In the genomic region with DNA sequence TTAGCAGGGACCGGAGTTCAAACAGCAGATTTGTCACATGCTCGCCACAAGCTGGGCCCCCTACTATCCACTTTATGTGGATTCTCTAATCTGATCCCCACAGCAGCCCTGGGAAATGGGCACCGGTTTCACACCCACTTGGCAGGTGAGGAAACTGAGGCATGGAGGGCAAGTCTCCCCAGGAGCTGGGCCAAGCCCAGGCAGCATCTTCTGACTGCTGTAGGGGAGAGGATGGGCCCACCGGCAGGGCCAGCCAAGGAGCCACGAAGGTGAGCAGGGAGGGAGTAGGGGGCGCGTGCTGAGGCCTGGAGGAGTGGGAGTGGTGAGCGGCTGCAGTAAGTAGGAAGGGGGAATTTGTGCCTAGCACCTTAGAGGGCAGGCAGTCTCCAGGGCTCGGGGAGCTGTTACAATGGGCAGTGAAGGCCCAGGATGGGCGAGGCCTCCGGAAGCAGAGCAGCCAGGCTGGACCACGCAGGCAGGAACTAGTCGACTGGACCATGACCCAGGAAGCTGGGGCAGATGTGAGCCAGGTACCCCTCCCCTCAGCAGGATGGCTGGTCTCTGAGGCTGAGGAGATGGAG, we compare ENCODE assay signal across 22 cellular contexts. TPM values are rescaled to one million over a fixed set of nuclear protein-coding genes. Genes with fewer than 3 reads are reported as not detected.
A peak's percentile ranks its signal among the peaks of the same experiment; 100 is the strongest.
DNase-seq lines count a peak whose midpoint lies in the region; ATAC-seq and TF ChIP-seq lines count a peak whose summit lies in the region.
"Had no signal": no experiment of that assay in that cellular context is flagged by ENCODE, and none has a peak within 500 bp of the region (broad histone marks: within the 10 kb centered on the region; RNA-seq: fewer than 3 reads in every experiment).

No MANE protein-coding gene starts in this region.

- H3K9me3 ChIP-seq in Peyer's patch (no peaks in the 10 kb centered on the region), mucosa of descending colon (no peaks in the 10 kb centered on the region), stomach (no peaks in the 10 kb centered on the region)
- H3K9me3 ChIP-seq: BE2C had no signal

- H3K4me1 Mint-ChIP-seq in activated T-helper 17 cell treated with anti-CD3 and anti-CD28 coated beads, Interleukin-2, amount 50 U/mL, for 72 hours = peaks cover 5% of the 10 kb centered on the region
- H3K4me1 Mint-ChIP-seq: CD8-positive, alpha-beta memory T cell had no signal

- H3K4me3 Mint-ChIP-seq in activated T-helper 17 cell treated with anti-CD3 and anti-CD28 coated beads, Interleukin-2, amount 50 U/mL, for 72 hours = no peak overlapping the region
- H3K4me3 Mint-ChIP-seq: CD4-positive, CD25-positive, alpha-beta regulatory T cell; CD8-positive, alpha-beta memory T cell had no signal

- no peaks in the 10 kb centered on the region for H3K27me3 Mint-ChIP-seq in activated T-helper 17 cell treated with anti-CD3 and anti-CD28 coated beads, Interleukin-2, amount 50 U/mL, for 72 hours
- H3K27me3 Mint-ChIP-seq: CD4-positive, CD25-positive, alpha-beta regulatory T cell; CD8-positive, alpha-beta memory T cell had no signal

- WGBS in stomach, 5 donors = 90 to 92% (median 91%) methylated on average over 13 of the region's 13 CpGs

- no peaks in the 10 kb centered on the region for H3K36me3 Mint-ChIP-seq in activated naive CD4-positive, alpha-beta T cell treated with anti-CD3 and anti-CD28 coated beads, Interleukin-2, amount 50 U/mL, for 72 hours
- H3K36me3 Mint-ChIP-seq in activated T-helper 17 cell treated with anti-CD3 and anti-CD28 coated beads, Interleukin-2, amount 50 U/mL, for 72 hours (ENCODE audit: low read depth) = peaks cover 86% of the 10 kb centered on the region

- no peaks in the 10 kb centered on the region for H3K27me3 ChIP-seq in Peyer's patch
- no peaks in the 10 kb centered on the region for H3K27me3 ChIP-seq in stomach
- H3K27me3 ChIP-seq: BE2C had no signal

- H3K36me3 ChIP-seq in Peyer's patch (peaks cover 0 to 83% (median 0%) of the 10 kb centered on the region in 3 donors), mucosa of descending colon (ENCODE audit: low read depth) (no peaks in the 10 kb centered on the region), stomach (peaks cover 22 to 100% (median 99%) of the 10 kb centered on the region in 4 donors)
- H3K36me3 ChIP-seq: BE2C had no signal

- ATAC-seq in activated naive CD4-positive, alpha-beta T cell treated with anti-CD3 and anti-CD28 coated beads, Interleukin-2, amount 50 U/mL, for 72 hours = no peak
- ATAC-seq in activated T-helper 17 cell treated with anti-CD3 and anti-CD28 coated beads, Interleukin-2, amount 50 U/mL, for 72 hours (replicated peaks) = no peak
- peak; percentile 13 for ATAC-seq in mucosa of descending colon
- ATAC-seq: GM12878, HepG2 had no signal

- no peak for TF ChIP-seq CTCF in Peyer's patch (IDR thresholded peaks at IDR 0.05)
- TF ChIP-seq CTCF in mucosa of descending colon (IDR thresholded peaks at IDR 0.05) = no peak
- no peak for TF ChIP-seq CTCF in stomach (IDR thresholded peaks at IDR 0.05)

- TF ChIP-seq EP300 in stomach (IDR thresholded peaks at IDR 0.05) = no peak

- H3K4me3 ChIP-seq in Peyer's patch (no peak overlapping the region), mucosa of descending colon (no peak overlapping the region), stomach (no peak overlapping the region)
- H3K4me3 ChIP-seq: GM12878 had no signal

- H3K4me1 ChIP-seq in Peyer's patch (no peaks in the 10 kb centered on the region), mucosa of descending colon (ENCODE audit: low read depth) (no peaks in the 10 kb centered on the region), stomach (no peaks in the 10 kb centered on the region)
- H3K4me1 ChIP-seq: BE2C had no signal

- DNase-seq in activated naive CD4-positive, alpha-beta T cell treated with anti-CD3 and anti-CD28 coated beads, Interleukin-2, amount 50 U/mL, for 72 hours (ENCODE audit: low spot score in 2 of 2) = peak in 1 of 2 donors; percentile 53
- DNase-seq in activated naive CD4-positive, alpha-beta T cell (lab: John Stamatoyannopoulos, UW) = no peak
- DNase-seq in Peyer's patch (peak in 2 of 3 donors; percentile 8 to 34), mucosa of descending colon (no peak), globus pallidus (ENCODE audit: low spot score) (no peak), stomach (no peak), T-helper 9 cell (no peak)
- DNase-seq: ACHN; BE2C; C1 segment of cervical spinal cord; CD4-positive, CD25-positive, alpha-beta regulatory T cell; CD8-positive, alpha-beta memory T cell; COR-L47; DMS 273 treated with DMSO at 0.1 percent for 48 hours; DMS53; DND-41; EL; GOT3; H7 had no signal

- intact Hi-C loops in mucosa of descending colon (cut with DNase I, micrococcal nuclease) (no loop called here), stomach (cut with DNase I; ENCODE audit: low total_unique reads) (no loop called here)

- H3K27ac ChIP-seq in Peyer's patch (no peak overlapping the region), stomach (no peak overlapping the region)

- H3K9me3 Mint-ChIP-seq in activated naive CD4-positive, alpha-beta T cell treated with anti-CD3 and anti-CD28 coated beads, Interleukin-2, amount 50 U/mL, for 72 hours = no peaks in the 10 kb centered on the region
- no peaks in the 10 kb centered on the region for H3K9me3 Mint-ChIP-seq in activated T-helper 17 cell treated with anti-CD3 and anti-CD28 coated beads, Interleukin-2, amount 50 U/mL, for 72 hours
- H3K9me3 Mint-ChIP-seq: CD8-positive, alpha-beta memory T cell had no signal

- H3K27ac Mint-ChIP-seq in activated naive CD4-positive, alpha-beta T cell treated with anti-CD3 and anti-CD28 coated beads, Interleukin-2, amount 50 U/mL, for 72 hours = peak overlapping the region; percentile 44 to 48
- peak overlapping the region; percentile 58 for H3K27ac Mint-ChIP-seq in activated T-helper 17 cell treated with anti-CD3 and anti-CD28 coated beads, Interleukin-2, amount 50 U/mL, for 72 hours

- no peak for TF ChIP-seq POLR2A in Peyer's patch (IDR thresholded peaks at IDR 0.05)
- no peak for TF ChIP-seq POLR2A in stomach (IDR thresholded peaks at IDR 0.05)

RNA-seq across cellular contexts. Expression of a gene that starts 37.1 kb away (rescaled TPM):
- 10 to 100 TPM; 25.0 to 30.3 TPM for total RNA-seq in activated naive CD4-positive, alpha-beta T cell treated with anti-CD3 and anti-CD28 coated beads, Interleukin-2, amount 50 U/mL, for 72 hours
- 10 to 100 TPM; 18.4 to 32.7 (median 27.2) TPM for total RNA-seq in Peyer's patch
- total RNA-seq in activated T-helper 17 cell treated with anti-CD3 and anti-CD28 coated beads, Interleukin-2, amount 50 U/mL, for 72 hours = 10 to 100 TPM; 22.9 to 25.2 TPM
- 10 to 100 TPM; 27.7 to 35.2 (median 28.0) TPM for total RNA-seq in mucosa of descending colon
- 10 to 100 TPM in 4 of 5 donors, 1 to 10 TPM in 1; 1.2 to 60.6 (median 36.5) TPM for total RNA-seq in stomach
- 10 to 100 TPM; 28.9 to 46.7 (median 32.7) TPM for polyA plus RNA-seq in stomach

RNA-seq across cellular contexts. Expression of a gene that starts 37.2 kb away (rescaled TPM):
- 10 to 100 TPM; 21.6 to 23.8 TPM for total RNA-seq in activated naive CD4-positive, alpha-beta T cell treated with anti-CD3 and anti-CD28 coated beads, Interleukin-2, amount 50 U/mL, for 72 hours
- 10 to 100 TPM; 31.1 to 51.7 (median 35.0) TPM for total RNA-seq in Peyer's patch
- 10 to 100 TPM; 19.5 to 26.0 TPM for total RNA-seq in activated T-helper 17 cell treated with anti-CD3 and anti-CD28 coated beads, Interleukin-2, amount 50 U/mL, for 72 hours
- 10 to 100 TPM; 32.6 to 44.3 (median 35.4) TPM for total RNA-seq in mucosa of descending colon
- total RNA-seq in stomach = 10 to 100 TPM; 10.3 to 71.4 (median 41.3) TPM
- polyA plus RNA-seq in stomach = 10 to 100 TPM; 16.6 to 34.5 (median 20.7) TPM

Comparison
In these comparisons a context has a peak if more than half of its experiments do, and no peak if none do; other contexts are left out.
1. DNase-seq: peak in Peyer's patch (2 of 3); none in activated naive CD4-positive, alpha-beta T cell (0 of 4), mucosa of descending colon (0 of 3), globus pallidus (single experiment), stomach (single experiment) and T-helper 9 cell (single experiment).